ENCODE assay signal across 8 cellular contexts in genomic region chr6:122400121-122400450, GRCh38. TPM values are rescaled to one million over a fixed set of nuclear protein-coding genes. Genes with fewer than 3 reads are reported as not detected.
DNase-seq lines count a peak whose midpoint lies in the region; ATAC-seq and TF ChIP-seq lines count a peak whose summit lies in the region.

No MANE protein-coding gene starts in this region.

- H3K4me3 ChIP-seq in fibroblast of lung (replicated peaks in 1 of 4; ENCODE audit: control extremely low read depth in 1 of 4, insufficient read depth in 1 of 4, low read depth in 3 of 4, low read length in 4 of 4), result peak overlapping the region; percentile 75 to 95 (median 92)
- peak overlapping the region; percentile 83 to 99 (median 92) for H3K4me3 ChIP-seq in gastrocnemius medialis

- DNase-seq in activated T-cell treated with anti-CD3 and anti-CD28 coated beads for 4 hours, result peak; percentile 1
- DNase-seq in activated T-cell treated with anti-CD3 and anti-CD28 coated beads, Interleukin-2, amount 50 U/mL, for 1 hour, result no peak
- DNase-seq in fibroblast of lung (ENCODE audit: low read depth in 2 of 2), result peak; percentile 8 to 19
- peak in 1 of 2 donors; percentile 42 for DNase-seq in gastrocnemius medialis
- DNase-seq in posterior vena cava (ENCODE audit: low spot score), result no peak

- intact Hi-C loops in gastrocnemius medialis (cut with DNase I; ENCODE audit: low total_unique reads) (loop anchor here (2.0 to 10.0 kb wide), 3 partner anchors 17 to 615 kb away; partner anchors contain the start of gene SMPDL3A), posterior vena cava (cut with DNase I) (no loop called here)

- no peak for TF ChIP-seq CTCF in fibroblast of lung (conservative IDR thresholded peaks at IDR 0.05 in 1 of 2, IDR thresholded peaks at IDR 0.05 in 1 of 2; ENCODE audit: low read depth in 1 of 2, low read length in 2 of 2)
- TF ChIP-seq CTCF in gastrocnemius medialis (IDR thresholded peaks at IDR 0.05 in 4 of 5, conservative IDR thresholded peaks at IDR 0.05 in 1 of 5), result no peak

- H3K9me3 ChIP-seq in fibroblast of lung (ENCODE audit: control insufficient read depth, insufficient read depth, low read depth, low read length) (no peaks in the 10 kb centered on the region), gastrocnemius medialis (no peaks in the 10 kb centered on the region)

- peak overlapping the region; percentile 99 for H2AFZ ChIP-seq in fibroblast of lung (ENCODE audit: low read length)

- peaks cover 38% of the 10 kb centered on the region for H3K79me2 ChIP-seq in fibroblast of lung (ENCODE audit: control insufficient read depth, insufficient read depth, low read length)

- H3K36me3 ChIP-seq in fibroblast of lung (ENCODE audit: control insufficient read depth, insufficient read depth, low read length), result no peaks in the 10 kb centered on the region
- no peaks in the 10 kb centered on the region for H3K36me3 ChIP-seq in gastrocnemius medialis

- in situ Hi-C loops in gastrocnemius medialis (cut with MboI; ENCODE audit: low sequenced_read_pairs in 4 of 4), result loop anchor here in 1 of 4 donors (5.0 kb wide), 1 partner anchor 67 kb away; no protein-coding TSS in a partner anchor

- H3K27me3 ChIP-seq in fibroblast of lung (ENCODE audit: control insufficient read depth, insufficient read depth, low read length) (no peaks in the 10 kb centered on the region), gastrocnemius medialis (no peaks in the 10 kb centered on the region)

- H3K9ac ChIP-seq in fibroblast of lung (ENCODE audit: insufficient read depth, low read length), result peak overlapping the region; percentile 95

- peak; percentile 6 for ATAC-seq in HG03039 (IDR thresholded peaks at IDR 0.05; ENCODE audit: unreplicated experiment)
- peak; percentile 26 for ATAC-seq in SK-N-SH treated with all-trans-retinoic acid at 6 μM for 48 hours
- peak; percentile 13 to 31 for ATAC-seq in gastrocnemius medialis
- ATAC-seq in HG02610 (IDR thresholded peaks at IDR 0.05; ENCODE audit: unreplicated experiment), result no peak

- peak overlapping the region; percentile 83 for H3K27ac ChIP-seq in fibroblast of lung (ENCODE audit: insufficient read depth, low read length)
- H3K27ac ChIP-seq in gastrocnemius medialis, result peak overlapping the region; percentile 93 to 100 (median 94)

- no peaks in the 10 kb centered on the region for H4K20me1 ChIP-seq in fibroblast of lung (ENCODE audit: control insufficient read depth, extremely low read depth, insufficient read depth, low read length)

- H3K4me1 ChIP-seq in fibroblast of lung (ENCODE audit: control insufficient read depth, extremely low read depth, insufficient read depth, low read length) (peaks cover 6% of the 10 kb centered on the region), gastrocnemius medialis (peaks cover 27 to 49% of the 10 kb centered on the region in 2 donors)

- TF ChIP-seq POLR2A in gastrocnemius medialis (IDR thresholded peaks at IDR 0.05), result no peak

- peak overlapping the region; percentile 84 for H3K4me2 ChIP-seq in fibroblast of lung (ENCODE audit: extremely low read depth, insufficient read depth, low read length)

TF ChIP-seq in SK-N-SH treated with all-trans-retinoic acid at 6 μM for 48 hours, 23 proteins besides CTCF, POLR2A, EP300 and RAD21:
- no peak for TF ChIP-seq CSRNP3 (CRISPR knock-in tag; IDR thresholded peaks at IDR 0.05)
- TF ChIP-seq GLIS3 (CRISPR knock-in tag; IDR thresholded peaks at IDR 0.05), result no peak
- no peak for TF ChIP-seq CREB5 (CRISPR knock-in tag; IDR thresholded peaks at IDR 0.05; ENCODE audit: low read depth)
- no peak for TF ChIP-seq ESRRG (CRISPR knock-in tag; IDR thresholded peaks at IDR 0.05)
- TF ChIP-seq TSHZ2 (CRISPR knock-in tag; IDR thresholded peaks at IDR 0.05), result no peak
- no peak for TF ChIP-seq ZC3H10 (CRISPR knock-in tag; IDR thresholded peaks at IDR 0.05)
- TF ChIP-seq OSR1 (CRISPR knock-in tag; IDR thresholded peaks at IDR 0.05), result no peak
- TF ChIP-seq TCF4 (CRISPR knock-in tag; IDR thresholded peaks at IDR 0.05; ENCODE audit: borderline replicate concordance), result no peak
- TF ChIP-seq SNAI2 (CRISPR knock-in tag; IDR thresholded peaks at IDR 0.05), result no peak
- no peak for TF ChIP-seq ZNF565 (CRISPR knock-in tag; conservative IDR thresholded peaks at IDR 0.05; ENCODE audit: low read depth)
- no peak for TF ChIP-seq ZNF70 (CRISPR knock-in tag; IDR thresholded peaks at IDR 0.05)
- TF ChIP-seq BACH2 (CRISPR knock-in tag; IDR thresholded peaks at IDR 0.05; ENCODE audit: borderline replicate concordance), result no peak
- no peak for TF ChIP-seq ARNTL (CRISPR knock-in tag; IDR thresholded peaks at IDR 0.05; ENCODE audit: borderline replicate concordance, low read depth)
- no peak for TF ChIP-seq ZFP3 (CRISPR knock-in tag; IDR thresholded peaks at IDR 0.05)
- no peak for TF ChIP-seq PATZ1 (CRISPR knock-in tag; IDR thresholded peaks at IDR 0.05; ENCODE audit: borderline replicate concordance)
- TF ChIP-seq RARB (CRISPR knock-in tag; IDR thresholded peaks at IDR 0.05), result no peak

RNA-seq across cellular contexts. Expression of gene HSF2, which starts 0.6 kb away (rescaled TPM):
- total RNA-seq in fibroblast of lung (24.9 and 31.5 TPM in 2 replicates), gastrocnemius medialis (10 to 100 TPM; 44.2 to 92.1 (median 68.3) TPM), posterior vena cava (10 to 100 TPM in 1 of 2 donors, 1 to 10 TPM in 1; 7.8 to 12.7 TPM)
- polyA plus RNA-seq in fibroblast of lung, result 26.2 and 30.0 TPM in 2 replicates
- 10.1 and 10.5 TPM in 2 replicates for polyA plus RNA-seq in fibroblast of lung (2012)
- polyA minus RNA-seq in fibroblast of lung (ENCODE audit: low replicate concordance), result 15.0 and 17.0 TPM in 2 replicates

Comparison
In these comparisons a context has a peak if more than half of its experiments do, and no peak if none do; other contexts are left out.
1. DNase-seq: peak in activated T-cell treated with anti-CD3 and anti-CD28 coated beads for 4 hours (single experiment) and fibroblast of lung (2 of 2); none in activated T-cell treated with anti-CD3 and anti-CD28 coated beads, Interleukin-2, amount 50 U/mL, for 1 hour (single experiment) and posterior vena cava (single experiment).